18 cellular contexts compared by ENCODE assay signal in the genomic region with DNA sequence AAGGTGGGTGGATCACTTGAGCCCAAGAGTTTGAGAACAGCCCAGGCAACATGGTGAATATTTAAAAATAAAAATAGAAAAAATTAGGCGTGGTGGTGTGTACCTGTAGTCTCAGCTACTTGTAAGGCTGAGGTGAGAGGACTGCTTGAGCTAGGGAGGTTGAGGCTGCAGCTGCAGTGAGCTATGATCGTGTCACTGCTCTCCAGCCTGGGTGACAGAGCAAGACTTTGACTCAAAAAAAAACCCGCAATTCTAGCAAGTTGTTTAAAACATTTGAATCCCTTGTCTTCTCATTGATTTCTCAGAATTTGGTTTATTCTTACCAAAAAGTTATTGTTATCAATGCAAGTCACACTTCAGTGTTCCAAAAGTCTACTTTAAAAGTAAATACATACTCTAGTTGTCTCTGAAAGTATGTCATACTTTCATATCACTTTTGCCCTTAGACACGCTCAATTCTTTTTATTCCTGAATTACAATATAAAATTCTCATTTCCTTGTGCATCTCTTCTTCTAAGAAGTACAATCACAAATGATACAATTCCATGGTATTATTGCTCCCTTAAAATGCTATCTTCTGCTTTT. TPM values are rescaled to one million over a fixed set of nuclear protein-coding genes. Genes with fewer than 3 reads are reported as not detected.
DNase-seq lines count a peak whose midpoint lies in the region; ATAC-seq and TF ChIP-seq lines count a peak whose summit lies in the region.
"Had no signal": no experiment of that assay in that cellular context is flagged by ENCODE, and none has a peak within 500 bp of the region (broad histone marks: within the 10 kb centered on the region; RNA-seq: fewer than 3 reads in every experiment).

No MANE protein-coding gene starts in this region.

- CTCF ChIA-PET in A673 (lab: Charles Lee): no interaction called here

- H3K79me2 ChIP-seq in DND-41 (ENCODE audit: insufficient read depth, low read length): peaks cover 99% of the 10 kb centered on the region

- H3K9me3 ChIP-seq in DND-41 (ENCODE audit: insufficient read depth, low read length, severe bottlenecking): no peaks in the 10 kb centered on the region
- no peaks in the 10 kb centered on the region for H3K9me3 ChIP-seq in neutrophil
- no peaks in the 10 kb centered on the region for H3K9me3 ChIP-seq in A673 (ENCODE audit: low read depth, low read length, poor library complexity, severe bottlenecking)
- H3K9me3 ChIP-seq in esophagus muscularis mucosa: no peaks in the 10 kb centered on the region
- H3K9me3 ChIP-seq: testis had no signal

- H3K4me1 ChIP-seq in DND-41 (ENCODE audit: insufficient read depth, low read length): peaks cover 38% of the 10 kb centered on the region
- peaks cover 12 to 41% of the 10 kb centered on the region in 2 experiments for H3K4me1 ChIP-seq in neutrophil (ENCODE audit: control insufficient read depth in 1 of 2, insufficient read depth in 1 of 2, low read depth in 1 of 2, low read length in 1 of 2)
- H3K4me1 ChIP-seq in A673 (ENCODE audit: insufficient read depth, low read length, poor library complexity, severe bottlenecking): peaks cover 76% of the 10 kb centered on the region
- peaks cover 75 to 100% (median 97%) of the 10 kb centered on the region in 4 donors for H3K4me1 ChIP-seq in esophagus muscularis mucosa

- intact Hi-C loops in A673 (cut with micrococcal nuclease; ENCODE audit: unreplicated experiment): loop anchor here (10.0 kb wide), 1 partner anchor 146 kb away; no protein-coding TSS in a partner anchor
- intact Hi-C loops in esophagus muscularis mucosa (cut with DNase I): loop anchor here (10.0 kb wide), 1 partner anchor 146 kb away; no protein-coding TSS in a partner anchor

- H3K27me3 ChIP-seq in DND-41 (ENCODE audit: insufficient read depth, low read length, poor library complexity): no peaks in the 10 kb centered on the region
- no peaks in the 10 kb centered on the region for H3K27me3 ChIP-seq in neutrophil
- H3K27me3 ChIP-seq in A673 (replicated peaks; ENCODE audit: insufficient read depth, low read depth, low read length, poor library complexity): no peaks in the 10 kb centered on the region
- H3K27me3 ChIP-seq in esophagus muscularis mucosa: no peaks in the 10 kb centered on the region
- H3K27me3 ChIP-seq: dorsolateral prefrontal cortex, testis had no signal

- WGBS in esophagus muscularis mucosa: 44% methylated on average over 4 of the region's 4 CpGs

- H3K9ac ChIP-seq in DND-41 (ENCODE audit: low read depth, low read length): no peak overlapping the region

- H3K27ac Mint-ChIP-seq in activated T-cell treated with anti-CD3 and anti-CD28 coated beads, Interleukin-2, amount 50 U/mL, for 24 hours: peak overlapping the region; percentile 84
- peak overlapping the region; percentile 55 for H3K27ac Mint-ChIP-seq in activated naive CD4-positive, alpha-beta T cell treated with anti-CD3 and anti-CD28 coated beads, Interleukin-2, amount 50 U/mL, for 24 hours
- H3K27ac Mint-ChIP-seq: memory B cell; T-helper 1 cell treated with Interleukin-12 subunit alpha and Interleukin-12 subunit beta and Interleukin-4 antibody, amounts not matched to agents 30 μg/mL and 1 μg/mL, for 36 hours had no signal

- peak overlapping the region; percentile 18 for H3K4me3 Mint-ChIP-seq in activated T-cell treated with anti-CD3 and anti-CD28 coated beads, Interleukin-2, amount 50 U/mL, for 24 hours
- peak overlapping the region; percentile 60 for H3K4me3 Mint-ChIP-seq in activated naive CD4-positive, alpha-beta T cell treated with anti-CD3 and anti-CD28 coated beads, Interleukin-2, amount 50 U/mL, for 24 hours
- H3K4me3 Mint-ChIP-seq: memory B cell; T-helper 1 cell treated with Interleukin-12 subunit alpha and Interleukin-12 subunit beta and Interleukin-4 antibody, amounts not matched to agents 30 μg/mL and 1 μg/mL, for 36 hours had no signal

- BruUV-seq in A673 (replicated peaks; lab: Mats Ljungman, UMichigan): no TSS peak

- DNase-seq in activated T-cell treated with anti-CD3 and anti-CD28 coated beads, Interleukin-2, amount 50 U/mL, for 24 hours: no peak
- DNase-seq in activated T-cell treated with anti-CD3 and anti-CD28 coated beads, Interleukin-2, amount 50 U/mL, for 1 hour: no peak
- no peak for DNase-seq in DND-41
- no peak for DNase-seq in SK-N-DZ (ENCODE audit: low spot score)
- no peak for DNase-seq in A673 (ENCODE audit: low spot score)
- no peak for DNase-seq in esophagus muscularis mucosa (ENCODE audit: extremely low spot score)
- DNase-seq: activated CD8-positive, alpha-beta memory T cell treated with anti-CD3 and anti-CD28 coated beads, Interleukin-2, amount 50 U/mL, for 4 hours; dorsolateral prefrontal cortex; foreskin melanocyte; NCI-H1694; NCI-H774; PC-3; SHP77 treated with DMSO at 0.1 percent for 48 hours; testis had no signal

- H3K36me3 Mint-ChIP-seq in activated T-cell treated with anti-CD3 and anti-CD28 coated beads, Interleukin-2, amount 50 U/mL, for 24 hours (ENCODE audit: low read depth): peaks cover 74% of the 10 kb centered on the region
- peaks cover 14% of the 10 kb centered on the region for H3K36me3 Mint-ChIP-seq in activated naive CD4-positive, alpha-beta T cell treated with anti-CD3 and anti-CD28 coated beads, Interleukin-2, amount 50 U/mL, for 24 hours

- H3K4me3 ChIP-seq in DND-41 (ENCODE audit: low read depth in 1 of 2, low read length in 2 of 2) (no peak overlapping the region), neutrophil (ENCODE audit: low read depth in 1 of 2, low read length in 1 of 2) (no peak overlapping the region), A673 (ENCODE audit: low read depth, low read length, poor library complexity, severe bottlenecking) (no peak overlapping the region), esophagus muscularis mucosa (no peak overlapping the region)
- H3K4me3 ChIP-seq: testis had no signal

- TF ChIP-seq CTCF in DND-41 (IDR thresholded peaks at IDR 0.05; ENCODE audit: borderline replicate concordance, extremely low read depth, low read length, poor library complexity, severe bottlenecking) (no peak), neutrophil (IDR thresholded peaks at IDR 0.05) (no peak), A673 (conservative IDR thresholded peaks at IDR 0.05; ENCODE audit: low read depth, low read length) (no peak), esophagus muscularis mucosa (IDR thresholded peaks at IDR 0.05) (no peak)

- H3K4me1 Mint-ChIP-seq in activated T-cell treated with anti-CD3 and anti-CD28 coated beads, Interleukin-2, amount 50 U/mL, for 24 hours (ENCODE audit: low read depth): peaks cover 92% of the 10 kb centered on the region
- peaks cover 87% of the 10 kb centered on the region for H3K4me1 Mint-ChIP-seq in activated naive CD4-positive, alpha-beta T cell treated with anti-CD3 and anti-CD28 coated beads, Interleukin-2, amount 50 U/mL, for 24 hours

- no peak for TF ChIP-seq POLR2A in esophagus muscularis mucosa (IDR thresholded peaks at IDR 0.05; ENCODE audit: low read depth)

- POLR2A ChIA-PET in A673 (lab: Charles Lee; ENCODE audit: low non-redundant PET): no interaction called here

- no peaks in the 10 kb centered on the region for H3K9me3 Mint-ChIP-seq in activated T-cell treated with anti-CD3 and anti-CD28 coated beads, Interleukin-2, amount 50 U/mL, for 24 hours
- no peaks in the 10 kb centered on the region for H3K9me3 Mint-ChIP-seq in activated naive CD4-positive, alpha-beta T cell treated with anti-CD3 and anti-CD28 coated beads, Interleukin-2, amount 50 U/mL, for 24 hours
- H3K9me3 Mint-ChIP-seq: memory B cell; T-helper 1 cell treated with Interleukin-12 subunit alpha and Interleukin-12 subunit beta and Interleukin-4 antibody, amounts not matched to agents 30 μg/mL and 1 μg/mL, for 36 hours had no signal

- no peak for TF ChIP-seq EP300 in esophagus muscularis mucosa (IDR thresholded peaks at IDR 0.05)

- peaks cover 61% of the 10 kb centered on the region for H4K20me1 ChIP-seq in DND-41 (ENCODE audit: insufficient read depth, low read length)

- H3K27ac ChIP-seq in DND-41 (ENCODE audit: low read length): no peak overlapping the region
- peak overlapping the region; percentile 14 for H3K27ac ChIP-seq in neutrophil
- no peak overlapping the region for H3K27ac ChIP-seq in A673 (ENCODE audit: low read depth, low read length, poor library complexity, severe bottlenecking)
- H3K27ac ChIP-seq in esophagus muscularis mucosa (replicated peaks in 1 of 4): peak overlapping the region in 1 of 4 donors; percentile 20
- H3K27ac ChIP-seq: testis had no signal

- H3K27me3 Mint-ChIP-seq in activated T-cell treated with anti-CD3 and anti-CD28 coated beads, Interleukin-2, amount 50 U/mL, for 24 hours: no peaks in the 10 kb centered on the region
- no peaks in the 10 kb centered on the region for H3K27me3 Mint-ChIP-seq in activated naive CD4-positive, alpha-beta T cell treated with anti-CD3 and anti-CD28 coated beads, Interleukin-2, amount 50 U/mL, for 24 hours
- H3K27me3 Mint-ChIP-seq: memory B cell had no signal

- peaks cover 38% of the 10 kb centered on the region for H3K36me3 ChIP-seq in DND-41 (ENCODE audit: insufficient read depth, low read length)
- H3K36me3 ChIP-seq in neutrophil: peaks cover 11% of the 10 kb centered on the region
- H3K36me3 ChIP-seq in A673 (ENCODE audit: insufficient read depth, low read length, poor library complexity, severe bottlenecking): peaks cover 39% of the 10 kb centered on the region
- peaks cover 0 to 12% (median 0%) of the 10 kb centered on the region in 4 donors for H3K36me3 ChIP-seq in esophagus muscularis mucosa

- H2AFZ ChIP-seq in DND-41 (ENCODE audit: low read depth, low read length): no peak overlapping the region

- 0 out of 2 replicates have a peak overlapping the region, but pooled peaks have one; percentile 86 for H3K4me2 ChIP-seq in DND-41 (ENCODE audit: insufficient read depth, low read length)

- no peak for ATAC-seq in DND-41 (ENCODE audit: insufficient read depth, low read depth)
- ATAC-seq: PC-3 had no signal

RNA-seq across cellular contexts. Expression of a gene that starts 6.3 kb away (rescaled TPM):
- polyA plus RNA-seq in SK-N-DZ (2014; cell fraction: cytosol; rRNA removed): 13.9 and 16.9 TPM in 2 replicates
- polyA plus RNA-seq in SK-N-DZ (2014; cell fraction: nucleus; rRNA removed): 30.4 and 41.2 TPM in 2 replicates
- total RNA-seq in A673 (2021): 75.7 and 75.8 TPM in 2 replicates
- total RNA-seq in esophagus muscularis mucosa: 10 to 100 TPM; 23.5 to 40.4 (median 35.2) TPM
